ENCODE assay signal across 2 cellular contexts in the genomic region with DNA sequence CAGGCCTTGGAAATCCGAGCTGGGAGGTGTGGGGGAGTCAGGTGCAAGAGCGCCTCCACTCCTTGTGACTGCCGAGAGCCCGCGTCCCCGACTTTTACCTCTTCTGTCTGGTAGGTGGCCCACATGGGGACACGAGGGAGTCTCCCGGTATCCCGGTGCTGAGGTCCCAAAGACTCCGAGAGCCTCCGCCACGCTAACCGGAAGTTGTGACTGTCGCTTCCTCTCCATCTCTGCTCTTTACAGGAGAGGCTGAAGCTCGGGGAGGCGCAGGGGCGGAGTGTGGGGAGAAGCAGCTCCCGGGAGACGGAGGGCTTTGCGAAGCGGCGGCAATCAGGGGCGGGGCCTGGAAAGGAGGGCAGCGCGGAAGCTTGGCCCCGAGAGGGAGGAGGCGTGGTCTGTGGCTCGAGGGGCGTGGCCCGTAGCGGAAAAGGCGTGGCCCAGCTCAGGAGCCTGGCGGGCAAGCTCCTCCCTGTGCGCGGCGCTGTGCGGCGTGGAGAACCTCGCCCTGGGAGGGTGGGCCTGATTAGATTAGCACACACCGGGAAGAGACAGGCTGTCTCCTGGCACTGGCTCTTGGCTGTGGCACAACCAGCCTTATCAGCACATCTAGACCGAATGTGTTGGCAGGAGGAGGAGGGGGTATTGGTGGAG.
TF ChIP-seq lines count a peak whose summit lies in the region.

No MANE protein-coding gene starts in this region.

TF ChIP-seq in SK-N-SH, 30 proteins besides CTCF, POLR2A, EP300 and RAD21 (continued from another document):
- TF ChIP-seq, protein P1, sequence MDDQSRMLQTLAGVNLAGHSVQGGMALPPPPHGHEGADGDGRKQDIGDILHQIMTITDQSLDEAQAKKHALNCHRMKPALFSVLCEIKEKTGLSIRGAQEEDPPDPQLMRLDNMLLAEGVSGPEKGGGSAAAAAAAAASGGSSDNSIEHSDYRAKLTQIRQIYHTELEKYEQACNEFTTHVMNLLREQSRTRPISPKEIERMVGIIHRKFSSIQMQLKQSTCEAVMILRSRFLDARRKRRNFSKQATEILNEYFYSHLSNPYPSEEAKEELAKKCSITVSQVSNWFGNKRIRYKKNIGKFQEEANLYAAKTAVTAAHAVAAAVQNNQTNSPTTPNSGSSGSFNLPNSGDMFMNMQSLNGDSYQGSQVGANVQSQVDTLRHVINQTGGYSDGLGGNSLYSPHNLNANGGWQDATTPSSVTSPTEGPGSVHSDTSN (IDR thresholded peaks at IDR 0.05) = no peak
- no peak for TF ChIP-seq JUND (IDR thresholded peaks at IDR 0.05)
- TF ChIP-seq YY1 (IDR thresholded peaks at IDR 0.05; ENCODE audit: low read depth) = no peak
- TF ChIP-seq ZBTB33 (IDR thresholded peaks at IDR 0.05; ENCODE audit: borderline replicate concordance, low read depth) = no peak
- TF ChIP-seq, protein P2, sequence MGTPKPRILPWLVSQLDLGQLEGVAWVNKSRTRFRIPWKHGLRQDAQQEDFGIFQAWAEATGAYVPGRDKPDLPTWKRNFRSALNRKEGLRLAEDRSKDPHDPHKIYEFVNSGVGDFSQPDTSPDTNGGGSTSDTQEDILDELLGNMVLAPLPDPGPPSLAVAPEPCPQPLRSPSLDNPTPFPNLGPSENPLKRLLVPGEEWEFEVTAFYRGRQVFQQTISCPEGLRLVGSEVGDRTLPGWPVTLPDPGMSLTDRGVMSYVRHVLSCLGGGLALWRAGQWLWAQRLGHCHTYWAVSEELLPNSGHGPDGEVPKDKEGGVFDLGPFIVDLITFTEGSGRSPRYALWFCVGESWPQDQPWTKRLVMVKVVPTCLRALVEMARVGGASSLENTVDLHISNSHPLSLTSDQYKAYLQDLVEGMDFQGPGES (IDR thresholded peaks at IDR 0.05; ENCODE audit: low read depth, low read length) = no peak
- no peak for TF ChIP-seq GATA2 (CRISPR knock-in tag; IDR thresholded peaks at IDR 0.05)
- no peak for TF ChIP-seq NFIC (IDR thresholded peaks at IDR 0.05; ENCODE audit: borderline replicate concordance)
- TF ChIP-seq RFX5 (IDR thresholded peaks at IDR 0.05; ENCODE audit: low read length) = no peak
- no peak for TF ChIP-seq USF1 (IDR thresholded peaks at IDR 0.05; ENCODE audit: borderline replicate concordance, low read depth)
- no peak for TF ChIP-seq REST (IDR thresholded peaks at IDR 0.05; ENCODE audit: low read depth, low read length)
TF ChIP-seq in SK-N-SH: peak in this region for 0.

TF ChIP-seq in SK-N-SH treated with all-trans-retinoic acid at 6 μM for 48 hours, 23 proteins besides CTCF, POLR2A, EP300 and RAD21 (continued from another document):
- no peak for TF ChIP-seq TSHZ2 (CRISPR knock-in tag; IDR thresholded peaks at IDR 0.05)
- no peak for TF ChIP-seq CSDC2 (CRISPR knock-in tag; IDR thresholded peaks at IDR 0.05)
- TF ChIP-seq, protein P3, sequence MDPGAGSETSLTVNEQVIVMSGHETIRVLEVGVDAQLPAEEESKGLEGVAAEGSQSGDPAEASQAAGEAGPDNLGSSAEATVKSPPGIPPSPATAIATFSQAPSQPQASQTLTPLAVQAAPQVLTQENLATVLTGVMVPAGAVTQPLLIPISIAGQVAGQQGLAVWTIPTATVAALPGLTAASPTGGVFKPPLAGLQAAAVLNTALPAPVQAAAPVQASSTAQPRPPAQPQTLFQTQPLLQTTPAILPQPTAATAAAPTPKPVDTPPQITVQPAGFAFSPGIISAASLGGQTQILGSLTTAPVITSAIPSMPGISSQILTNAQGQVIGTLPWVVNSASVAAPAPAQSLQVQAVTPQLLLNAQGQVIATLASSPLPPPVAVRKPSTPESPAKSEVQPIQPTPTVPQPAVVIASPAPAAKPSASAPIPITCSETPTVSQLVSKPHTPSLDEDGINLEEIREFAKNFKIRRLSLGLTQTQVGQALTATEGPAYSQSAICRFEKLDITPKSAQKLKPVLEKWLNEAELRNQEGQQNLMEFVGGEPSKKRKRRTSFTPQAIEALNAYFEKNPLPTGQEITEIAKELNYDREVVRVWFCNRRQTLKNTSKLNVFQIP (CRISPR knock-in tag; IDR thresholded peaks at IDR 0.05; ENCODE audit: borderline replicate concordance, low read depth) = no peak
- no peak for TF ChIP-seq OSR1 (CRISPR knock-in tag; IDR thresholded peaks at IDR 0.05)
- TF ChIP-seq ARNTL (CRISPR knock-in tag; IDR thresholded peaks at IDR 0.05; ENCODE audit: borderline replicate concordance, low read depth) = no peak
- TF ChIP-seq ZC3H10 (CRISPR knock-in tag; IDR thresholded peaks at IDR 0.05) = no peak
- TF ChIP-seq TCF4 (CRISPR knock-in tag; IDR thresholded peaks at IDR 0.05; ENCODE audit: borderline replicate concordance) = no peak
- no peak for TF ChIP-seq PATZ1 (CRISPR knock-in tag; IDR thresholded peaks at IDR 0.05; ENCODE audit: borderline replicate concordance)
- TF ChIP-seq ZFP30 (CRISPR knock-in tag; IDR thresholded peaks at IDR 0.05) = no peak
- TF ChIP-seq GLIS3 (CRISPR knock-in tag; IDR thresholded peaks at IDR 0.05) = no peak
